Comparison of ENCODE assay signal across 8 cellular contexts in the genomic region with DNA sequence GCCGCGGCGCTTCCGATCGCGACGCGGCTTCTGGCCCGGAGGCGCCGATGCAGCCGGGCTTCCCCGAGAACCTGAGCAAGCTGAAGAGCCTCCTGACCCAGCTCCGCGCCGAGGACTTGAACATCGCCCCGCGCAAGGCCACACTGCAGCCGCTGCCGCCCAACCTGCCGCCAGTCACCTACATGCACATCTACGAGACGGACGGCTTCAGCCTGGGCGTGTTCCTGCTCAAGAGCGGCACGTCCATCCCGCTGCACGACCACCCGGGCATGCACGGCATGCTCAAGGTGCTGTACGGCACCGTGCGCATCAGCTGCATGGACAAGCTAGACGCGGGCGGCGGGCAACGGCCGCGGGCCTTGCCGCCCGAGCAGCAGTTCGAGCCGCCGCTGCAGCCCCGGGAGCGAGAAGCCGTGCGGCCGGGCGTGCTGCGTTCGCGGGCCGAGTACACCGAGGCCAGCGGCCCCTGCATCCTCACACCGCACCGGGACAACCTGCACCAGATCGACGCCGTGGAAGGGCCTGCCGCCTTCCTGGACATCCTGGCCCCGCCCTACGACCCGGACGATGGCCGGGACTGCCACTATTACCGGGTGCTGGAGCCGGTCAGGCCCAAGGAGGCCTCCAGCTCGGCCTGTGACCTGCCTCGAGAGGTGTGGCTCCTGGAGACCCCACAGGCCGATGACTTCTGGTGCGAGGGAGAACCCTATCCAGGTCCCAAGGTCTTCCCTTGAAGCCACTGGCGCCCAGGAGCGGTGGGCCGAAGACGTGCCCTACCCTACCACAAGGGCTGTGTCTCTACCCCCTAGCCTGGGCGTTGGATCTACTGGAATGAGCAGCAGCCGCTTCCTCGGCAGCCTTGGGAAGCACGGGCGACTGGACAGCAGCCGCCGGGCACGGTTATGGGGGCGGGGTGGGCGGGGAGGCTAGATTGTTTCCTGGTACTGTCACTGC. TPM values are rescaled to one million over a fixed set of nuclear protein-coding genes. Genes with fewer than 3 reads are reported as not detected.
A peak's percentile ranks its signal among the peaks of the same experiment; 100 is the strongest.
DNase-seq lines count a peak whose midpoint lies in the region; ATAC-seq and TF ChIP-seq lines count a peak whose summit lies in the region.

No MANE protein-coding gene starts in this region.

- no peak for TF ChIP-seq CTCF in WERI-Rb-1 (IDR thresholded peaks at IDR 0.05; ENCODE audit: low read depth, low read length)

- H3K4me3 ChIP-seq in WERI-Rb-1 (ENCODE audit: low read depth, low read length) (peak overlapping the region; percentile 69), mesodermal cell (ENCODE audit: extremely low read depth, insufficient read depth, low read length, poor library complexity, severe bottlenecking) (peak overlapping the region; percentile 79), thymus (ENCODE audit: low read length) (peak overlapping the region; percentile 97)
- H3K4me3 ChIP-seq in effector memory CD4-positive, alpha-beta T cell (ENCODE audit: insufficient read depth, low read depth, low read length, poor library complexity, severe bottlenecking) = peak overlapping the region; percentile 88

- H3K27me3 ChIP-seq in WERI-Rb-1 (ENCODE audit: insufficient read depth, low read depth, severe bottlenecking) (peaks cover 4% of the 10 kb centered on the region), thymus (ENCODE audit: control insufficient read depth, insufficient read depth) (peaks cover 2% of the 10 kb centered on the region)
- no peaks in the 10 kb centered on the region for H3K27me3 ChIP-seq in effector memory CD4-positive, alpha-beta T cell (replicated peaks; ENCODE audit: control insufficient read depth, insufficient read depth, low read length, poor library complexity, severe bottlenecking)

- ATAC-seq in GM19372 (IDR thresholded peaks at IDR 0.05; ENCODE audit: low read depth, unreplicated experiment) (peak; percentile 4), HG03460 (IDR thresholded peaks at IDR 0.05; ENCODE audit: unreplicated experiment) (peak; percentile 13)

- H3K4me1 ChIP-seq in effector memory CD4-positive, alpha-beta T cell (ENCODE audit: control insufficient read depth, insufficient read depth, low read length, poor library complexity, severe bottlenecking) = peaks cover 21% of the 10 kb centered on the region
- H3K4me1 ChIP-seq in mesodermal cell (ENCODE audit: control insufficient read depth, insufficient read depth, low read length, poor library complexity, severe bottlenecking) = peaks cover 13% of the 10 kb centered on the region
- peaks cover 13% of the 10 kb centered on the region for H3K4me1 ChIP-seq in thymus (ENCODE audit: control insufficient read depth, insufficient read depth, low read length)

- DNase-seq in CD1c-positive myeloid dendritic cell (ENCODE audit: extremely low spot score) = peak; percentile 64
- DNase-seq in WERI-Rb-1 = peak; percentile 42
- DNase-seq in effector memory CD4-positive, alpha-beta T cell = peak in 2 of 3 donors; percentile 2 to 42
- no peak for DNase-seq in NCI-H524 (lab: John Stamatoyannopoulos, UW)

- 0% methylated on average over 55 to 77 of the region's 90 CpGs for WGBS in mesodermal cell (ENCODE audit: insufficient coverage in 2 of 2), 2 experiments
- 9% methylated on average over 90 of the region's 90 CpGs for whole genome bisulfite sequencing in thymus

- H3K36me3 ChIP-seq in WERI-Rb-1 (peaks cover 16% of the 10 kb centered on the region), mesodermal cell (ENCODE audit: control insufficient read depth, insufficient read depth, low read length) (peaks cover 20% of the 10 kb centered on the region), thymus (ENCODE audit: control insufficient read depth, insufficient read depth) (no peaks in the 10 kb centered on the region)
- no peaks in the 10 kb centered on the region for H3K36me3 ChIP-seq in effector memory CD4-positive, alpha-beta T cell (ENCODE audit: control insufficient read depth, insufficient read depth, low read length)

- H3K27ac ChIP-seq in WERI-Rb-1 (peak overlapping the region; percentile 93), mesodermal cell (ENCODE audit: low read depth, low read length, severe bottlenecking) (peak overlapping the region; percentile 93), thymus (ENCODE audit: low read depth) (peak overlapping the region; percentile 36)
- peak overlapping the region; percentile 94 for H3K27ac ChIP-seq in effector memory CD4-positive, alpha-beta T cell (ENCODE audit: insufficient read depth, low read length, poor library complexity, severe bottlenecking)

- no peaks in the 10 kb centered on the region for H3K9me3 ChIP-seq in WERI-Rb-1 (ENCODE audit: severe bottlenecking)
- H3K9me3 ChIP-seq in effector memory CD4-positive, alpha-beta T cell (ENCODE audit: control insufficient read depth, low read length) = no peaks in the 10 kb centered on the region
- no peaks in the 10 kb centered on the region for H3K9me3 ChIP-seq in mesodermal cell (ENCODE audit: control insufficient read depth, low read length)
- H3K9me3 ChIP-seq in thymus (ENCODE audit: control insufficient read depth) = no peaks in the 10 kb centered on the region

RNA-seq across cellular contexts. Expression of a gene that starts 0.9 kb away (rescaled TPM):
- polyA plus RNA-seq in mesodermal cell (2013, experiment 1 of 2) = 18.8 TPM
- polyA plus RNA-seq in mesodermal cell (2013, experiment 2 of 2) = 20.3 TPM
- 13.5 TPM for polyA plus RNA-seq in thymus

RNA-seq across cellular contexts. Expression of a gene that starts 10.8 kb away (rescaled TPM):
- polyA plus RNA-seq in mesodermal cell (2013, experiment 1 of 2) = 0.66 TPM
- 1.8 TPM for polyA plus RNA-seq in mesodermal cell (2013, experiment 2 of 2)
- polyA plus RNA-seq in thymus = 12.1 TPM

Comparison
In these comparisons a context has a peak if more than half of its experiments do, and no peak if none do; other contexts are left out.
1. DNase-seq: peak in CD1c-positive myeloid dendritic cell (single experiment), WERI-Rb-1 (single experiment) and effector memory CD4-positive, alpha-beta T cell (2 of 3); none in NCI-H524 (0 of 2).
2. H3K27ac ChIP-seq: peak in every context shown above with its lines; median percentile 94 in effector memory CD4-positive, alpha-beta T cell; 93 in WERI-Rb-1; 93 in mesodermal cell; 36 in thymus.
3. Peak in every context shown above with its lines, with median percentiles within 50 percentile points of each other: H3K4me3 ChIP-seq.